ENCODE assay signal across 8 cellular contexts in genomic region chr6:84489598-84489997, GRCh38.
"Had no signal": no experiment of that assay in that cellular context is flagged by ENCODE, and none has a peak within 500 bp of the region (broad histone marks: within the 10 kb centered on the region; RNA-seq: fewer than 3 reads in every experiment).

No MANE protein-coding gene starts in this region.

- H3K4me1 Mint-ChIP-seq: IgD-negative memory B cell had no signal

- H3K27ac ChIP-seq: HL-60, KMS-11 had no signal

- H3K27me3 Mint-ChIP-seq: IgD-negative memory B cell had no signal

- H3K4me2 ChIP-seq: KMS-11 had no signal

- H3K4me3 ChIP-seq: K562 had no signal

- H3K36me3 Mint-ChIP-seq: IgD-negative memory B cell had no signal

- H3K4me3 Mint-ChIP-seq: IgD-negative memory B cell had no signal

- H3K27ac Mint-ChIP-seq: IgD-negative memory B cell had no signal

- DNase-seq: IMR-90, KBM-7, KG1 had no signal

- H3K9ac ChIP-seq: KMS-11 had no signal

- ATAC-seq: HepG2, K562 had no signal
